ENCODE assay signal across 8 cellular contexts in genomic region chr10:68153473-68154210, GRCh38. TPM values are rescaled to one million over a fixed set of nuclear protein-coding genes. Genes with fewer than 3 reads are reported as not detected.
A peak's percentile ranks its signal among the peaks of the same experiment; 100 is the strongest.
DNase-seq lines count a peak whose midpoint lies in the region; ATAC-seq, FAIRE-seq and TF ChIP-seq lines count a peak whose summit lies in the region.

No MANE protein-coding gene starts in this region.

- H4K20me1 ChIP-seq in HepG2 (ENCODE audit: insufficient read depth, low read length): no peaks in the 10 kb centered on the region

- H3K9ac ChIP-seq in HepG2 (ENCODE audit: insufficient read depth, low read depth, low read length): no peak overlapping the region

- no peaks in the 10 kb centered on the region for H3K36me3 Mint-ChIP-seq in chondrocyte (ENCODE audit: low read depth)

- TF ChIP-seq RAD21 in HepG2 (CRISPR knock-in tag; IDR thresholded peaks at IDR 0.05): no peak

- no peak overlapping the region for H3K4me3 ChIP-seq in HepG2 (replicated peaks in 1 of 3; ENCODE audit: insufficient read depth in 1 of 3, low read depth in 2 of 3, low read length in 3 of 3)

- intact Hi-C loops in HepG2 (cut with micrococcal nuclease; ENCODE audit: unreplicated experiment): loop anchor here (1.0 kb wide), 1 partner anchor 79 kb away; no protein-coding TSS in a partner anchor

- no peak overlapping the region for H3K27ac ChIP-seq in HepG2 (ENCODE audit: extremely low read length, insufficient read depth, low read length)

- TF ChIP-seq POLR2A in HepG2 (IDR thresholded peaks at IDR 0.05; ENCODE audit: insufficient read depth in 1 of 2, low read depth in 2 of 2, low read length in 2 of 2): no peak

- peak overlapping the region; percentile 79 for H3K27ac Mint-ChIP-seq in chondrocyte (ENCODE audit: unreplicated experiment)

- H3K4me1 Mint-ChIP-seq in chondrocyte (ENCODE audit: low read depth): peaks cover 21% of the 10 kb centered on the region

- ATAC-seq in HepG2 (peak; percentile 84), HG02970 (IDR thresholded peaks at IDR 0.05; ENCODE audit: low FRiP score, unreplicated experiment) (no peak), GM18858 (IDR thresholded peaks at IDR 0.05; ENCODE audit: unreplicated experiment) (no peak)

- BruUV-seq in HepG2 (replicated peaks; lab: Mats Ljungman, UMichigan): no TSS peak

- no peaks in the 10 kb centered on the region for H3K9me3 ChIP-seq in HepG2 (ENCODE audit: low read length)

- 1% methylated on average over 8 of the region's 8 CpGs for WGBS in HepG2 (ENCODE audit: low lambda C conversion rate)

- no peak overlapping the region for H3K4me2 ChIP-seq in HepG2 (ENCODE audit: low read depth, low read length)

- no peak overlapping the region for H2AFZ ChIP-seq in HepG2 (ENCODE audit: low read length)

- H3K9me3 Mint-ChIP-seq in chondrocyte (ENCODE audit: low read depth): no peaks in the 10 kb centered on the region

- no peak overlapping the region for H3K4me3 Mint-ChIP-seq in chondrocyte (ENCODE audit: unreplicated experiment)

- DNase-seq in NCI-H146 (lab: John Stamatoyannopoulos, UW): peak; percentile 14
- DNase-seq in NCI-H146 treated with DMSO at 0.1 percent for 48 hours (lab: John Stamatoyannopoulos, UW; ENCODE audit: unreplicated experiment): no peak
- peak; percentile 58 for DNase-seq in NCI-H1694 treated with DMSO at 0.1 percent for 48 hours (lab: John Stamatoyannopoulos, UW)
- no peak for DNase-seq in chondrocyte (ENCODE audit: low spot score)
- DNase-seq in HepG2 (ENCODE audit: low spot score): peak; percentile 78
- no peak for DNase-seq in AML-193 (lab: John Stamatoyannopoulos, UW)

- no peaks in the 10 kb centered on the region for H3K27me3 Mint-ChIP-seq in chondrocyte (ENCODE audit: low read depth)

- peak in 1 of 2 experiments; percentile 14; a peak in 1 of 4 replicates for TF ChIP-seq EP300 in HepG2 (IDR thresholded peaks at IDR 0.05; ENCODE audit: low read depth in 2 of 2, low read length in 2 of 2)
- no peak for TF ChIP-seq EP300 in HepG2 (CRISPR knock-in tag; IDR thresholded peaks at IDR 0.05; ENCODE audit: borderline replicate concordance)

- POLR2A ChIA-PET in HepG2 (lab: Yijun Ruan, JAX): no interaction called here

- H3K36me3 ChIP-seq in HepG2 (replicated peaks in 1 of 2; ENCODE audit: control insufficient read depth in 1 of 2, insufficient read depth in 2 of 2, low read length in 2 of 2): no peaks in the 10 kb centered on the region

- peaks cover 13% of the 10 kb centered on the region for H3K4me1 ChIP-seq in HepG2 (ENCODE audit: insufficient read depth, low read length)

- in situ Hi-C loops in HepG2 (cut with HindIII; ENCODE audit: extremely low pct_ligation_motif_present, low pct_unique_long_range_greater_than_20kb): no loop called here

- H3K79me2 ChIP-seq in HepG2 (ENCODE audit: insufficient read depth, low read length): no peaks in the 10 kb centered on the region

- no peak for FAIRE-seq in HepG2 (lab: Jason Lieb, UNC)

- no peaks in the 10 kb centered on the region for H3K27me3 ChIP-seq in HepG2 (ENCODE audit: control insufficient read depth in 1 of 2, insufficient read depth in 2 of 2, low read length in 2 of 2)

- CTCF ChIA-PET in HepG2 (lab: Yijun Ruan, JAX; ENCODE audit: low intra/inter-chr PET ratio, low total read pairs): no interaction called here

- TF ChIP-seq CTCF in chondrocyte (IDR thresholded peaks at IDR 0.05): peak; percentile 33
- TF ChIP-seq CTCF in HepG2 (CRISPR knock-in tag; IDR thresholded peaks at IDR 0.05): no peak

TF ChIP-seq in HepG2, 621 proteins besides CTCF, POLR2A, EP300 and RAD21 (continues in another document):
- no peak for TF ChIP-seq SMYD3 (CRISPR knock-in tag; IDR thresholded peaks at IDR 0.05)
- peak; percentile 54; the same call in 1 of the 2 replicates for TF ChIP-seq TFE3 (CRISPR knock-in tag; IDR thresholded peaks at IDR 0.05)
- TF ChIP-seq FOSL1 (CRISPR knock-in tag; IDR thresholded peaks at IDR 0.05; ENCODE audit: borderline replicate concordance): no peak
- TF ChIP-seq KDM5B (CRISPR knock-in tag; IDR thresholded peaks at IDR 0.05; ENCODE audit: borderline replicate concordance): no peak
- TF ChIP-seq ZNF264 (CRISPR knock-in tag; IDR thresholded peaks at IDR 0.05): no peak
- no peak for TF ChIP-seq ZNF598 (CRISPR knock-in tag; IDR thresholded peaks at IDR 0.05; ENCODE audit: borderline replicate concordance)
- no peak for TF ChIP-seq SIN3B (IDR thresholded peaks at IDR 0.05; ENCODE audit: low read length)
- TF ChIP-seq MED8 (CRISPR knock-in tag; IDR thresholded peaks at IDR 0.05; ENCODE audit: insufficient replicate concordance): no peak
- TF ChIP-seq ZNF235 (CRISPR knock-in tag; IDR thresholded peaks at IDR 0.05; ENCODE audit: borderline replicate concordance): no peak
- no peak for TF ChIP-seq GMEB1 (CRISPR knock-in tag; IDR thresholded peaks at IDR 0.05; ENCODE audit: borderline replicate concordance)

RNA-seq across cellular contexts. Expression of gene MYPN, which starts 44.4 kb away (rescaled TPM):
- total RNA-seq in chondrocyte (0.08 to 1.5 TPM (median 0.10 TPM) in 3 replicates), HepG2 (2016; rRNA removed; fragmentation: Illumina TruSeq; extraction: Trizol) (not detected in 2 replicates)
- total RNA-seq in HepG2 (2016; cell fraction: cytosol; rRNA removed; fragmentation: Illumina TruSeq; extraction: Trizol; ENCODE audit: low read depth): not detected in 2 replicates
- 0.04 TPM in 1 of 2 replicates, not detected in the other for total RNA-seq in HepG2 (2016; cell fraction: insoluble cytoplasmic fraction; rRNA removed; fragmentation: Illumina TruSeq; extraction: Trizol)
- not detected in 2 replicates for total RNA-seq in HepG2 (2016; cell fraction: membrane; rRNA removed; fragmentation: Illumina TruSeq; extraction: Trizol)
- total RNA-seq in HepG2 (2016; cell fraction: nucleus; rRNA removed; fragmentation: Illumina TruSeq; extraction: Trizol): not detected in 2 replicates
- polyA plus RNA-seq in HepG2 (2011; rRNA removed): 0.01 TPM in 1 of 2 replicates, not detected in the other
- polyA plus RNA-seq in HepG2 (2011; cell fraction: cytosol; rRNA removed): 0.01 TPM in 1 of 2 replicates, not detected in the other
- polyA plus RNA-seq in HepG2 (2011; cell fraction: nucleus; rRNA removed): not detected in 2 replicates
- not detected in 2 replicates for polyA plus RNA-seq in HepG2 (2012)
- not detected in 2 replicates for polyA plus RNA-seq in HepG2 (2016; cell fraction: cytosol; fragmentation: Illumina TruSeq; extraction: Trizol; ENCODE audit: low read depth)
- not detected in 2 replicates for polyA plus RNA-seq in HepG2 (2016; cell fraction: insoluble cytoplasmic fraction; fragmentation: Illumina TruSeq; extraction: Trizol; ENCODE audit: low read depth)
- polyA plus RNA-seq in HepG2 (2016; cell fraction: membrane; fragmentation: Illumina TruSeq; extraction: Trizol; ENCODE audit: low read depth): not detected in 2 replicates
- not detected in 2 replicates for polyA plus RNA-seq in HepG2 (2016; cell fraction: nucleus; fragmentation: Illumina TruSeq; extraction: Trizol; ENCODE audit: insufficient read depth, low read depth)
- 77.2 TPM in 1 of 2 replicates, not detected in the other for polyA minus RNA-seq in HepG2 (2011; rRNA and poly(A)+ RNA removed; ENCODE audit: low replicate concordance)
- polyA minus RNA-seq in HepG2 (2011; cell fraction: cytosol; rRNA and poly(A)+ RNA removed): 0.18 and 0.20 TPM in 2 replicates
- 0.12 and 0.26 TPM in 2 replicates for polyA minus RNA-seq in HepG2 (2011; cell fraction: nucleus; rRNA and poly(A)+ RNA removed)

Comparison
In these comparisons a context has a peak if more than half of its experiments do, and no peak if none do; other contexts are left out.
1. DNase-seq: peak in NCI-H146 (single experiment), NCI-H1694 treated with DMSO at 0.1 percent for 48 hours (single experiment) and HepG2 (single experiment); none in NCI-H146 treated with DMSO at 0.1 percent for 48 hours (single experiment), chondrocyte (single experiment) and AML-193 (0 of 2).